ENCODE assay signal across 8 cellular contexts in genomic region chr10:484925-485661, GRCh38.
DNase-seq lines count a peak whose midpoint lies in the region; ATAC-seq and TF ChIP-seq lines count a peak whose summit lies in the region.

No MANE protein-coding gene starts in this region.

- peak overlapping the region; percentile 28 for H3K27ac ChIP-seq in SU-DHL-6 (ENCODE audit: low read depth, low read length)
- no peak overlapping the region for H3K27ac ChIP-seq in neutrophil

- H4K20me1 ChIP-seq in SU-DHL-6 (ENCODE audit: low read depth, low read length) = no peaks in the 10 kb centered on the region

- H3K36me3 ChIP-seq in SU-DHL-6 (ENCODE audit: low read length) (no peaks in the 10 kb centered on the region), neutrophil (no peaks in the 10 kb centered on the region)

- peak overlapping the region; percentile 54 for H3K4me2 ChIP-seq in SU-DHL-6 (ENCODE audit: low read depth, low read length, poor library complexity, severe bottlenecking)

- no peak for ATAC-seq in GM18873 (IDR thresholded peaks at IDR 0.05; ENCODE audit: low FRiP score, unreplicated experiment)

- no peaks in the 10 kb centered on the region for H3K27me3 ChIP-seq in SU-DHL-6 (ENCODE audit: low read length)
- H3K27me3 ChIP-seq in neutrophil = peaks cover 28% of the 10 kb centered on the region

- 0 out of 2 replicates have a peak, but pooled peaks cover 3% of the 10 kb centered on the region for H3K79me2 ChIP-seq in SU-DHL-6 (ENCODE audit: insufficient read depth, low read length)

- H3K4me1 ChIP-seq in neutrophil (ENCODE audit: control insufficient read depth in 1 of 2, insufficient read depth in 1 of 2, low read depth in 1 of 2, low read length in 1 of 2) = peaks cover 0 to 5% of the 10 kb centered on the region in 2 experiments

- no peaks in the 10 kb centered on the region for H3K9me2 ChIP-seq in SU-DHL-6 (replicated peaks; ENCODE audit: insufficient read depth, low read length)

- H3K9ac ChIP-seq in SU-DHL-6 (ENCODE audit: low read length) = peak overlapping the region; percentile 47

- H3K4me3 ChIP-seq in SU-DHL-6 (ENCODE audit: insufficient read depth, low read length, poor library complexity, severe bottlenecking) = peak overlapping the region; percentile 38
- H3K4me3 ChIP-seq in neutrophil (ENCODE audit: low read depth in 1 of 2, low read length in 1 of 2) = peak overlapping the region; percentile 35 to 44

- no peaks in the 10 kb centered on the region for H3K9me3 ChIP-seq in SU-DHL-6 (ENCODE audit: insufficient read depth, low read length)
- H3K9me3 ChIP-seq in neutrophil = no peaks in the 10 kb centered on the region

- DNase-seq in activated effector memory CD4-positive, alpha-beta T cell treated with Interleukin-2 at 50 U/mL for 16 hours = peak; percentile 13
- no peak for DNase-seq in activated effector memory CD4-positive, alpha-beta T cell treated with anti-CD3 and anti-CD28 coated beads, Interleukin-2, amount 50 U/mL, for 16 hours
- DNase-seq in dermis blood vessel endothelial cell (peak; percentile 36), HPDE6-E6E7 (ENCODE audit: extremely low spot score) (no peak), HT-29 (ENCODE audit: low spot score) (no peak)

- TF ChIP-seq CTCF in SU-DHL-6 (IDR thresholded peaks at IDR 0.05; ENCODE audit: insufficient read depth, low read length, poor library complexity, severe bottlenecking) = no peak
- TF ChIP-seq CTCF in neutrophil (IDR thresholded peaks at IDR 0.05) = no peak

- no peaks in the 10 kb centered on the region for H3F3A ChIP-seq in SU-DHL-6 (ENCODE audit: insufficient read depth)

- H2AFZ ChIP-seq in SU-DHL-6 (ENCODE audit: low read depth, low read length, severe bottlenecking) = no peak overlapping the region

Comparison
In these comparisons a context has a peak if more than half of its experiments do, and no peak if none do; other contexts are left out.
1. DNase-seq: peak in activated effector memory CD4-positive, alpha-beta T cell treated with Interleukin-2 at 50 U/mL for 16 hours (single experiment) and dermis blood vessel endothelial cell (single experiment); none in activated effector memory CD4-positive, alpha-beta T cell treated with anti-CD3 and anti-CD28 coated beads, Interleukin-2, amount 50 U/mL, for 16 hours (single experiment), HPDE6-E6E7 (single experiment) and HT-29 (single experiment).